Comparison of ENCODE assay signal across 8 cellular contexts in genomic region chr1:225428879-225429455, GRCh38. TPM values are rescaled to one million over a fixed set of nuclear protein-coding genes. Genes with fewer than 3 reads are reported as not detected.
A peak's percentile ranks its signal among the peaks of the same experiment; 100 is the strongest.
DNase-seq lines count a peak whose midpoint lies in the region; ATAC-seq, FAIRE-seq and TF ChIP-seq lines count a peak whose summit lies in the region.

No MANE protein-coding gene starts in this region.

- in situ Hi-C loops in ACHN (cut with HindIII; ENCODE audit: low pct_ligation_motif_present, low pct_unique_long_range_greater_than_20kb, low sequenced_read_pairs), result no loop called here

- ATAC-seq in heart left ventricle (no peak), Right ventricle myocardium inferior (no peak), psoas muscle (no peak), GM18870 (IDR thresholded peaks at IDR 0.05; ENCODE audit: unreplicated experiment) (no peak)

- H3K4me3 ChIP-seq in heart left ventricle, result peak overlapping the region; percentile 61 to 99 (median 86)
- peak overlapping the region; percentile 82 for H3K4me3 ChIP-seq in epithelial cell of esophagus (ENCODE audit: low read length)
- H3K4me3 ChIP-seq in psoas muscle, result peak overlapping the region; percentile 93

- no peaks in the 10 kb centered on the region for H3K36me3 ChIP-seq in heart left ventricle
- no peaks in the 10 kb centered on the region for H3K36me3 ChIP-seq in psoas muscle (ENCODE audit: insufficient read depth in 1 of 2, low read depth in 1 of 2)

- FAIRE-seq in RCC 7860 (lab: Jason Lieb, UNC), result peak; percentile 56

- DNase-seq in heart left ventricle, result no peak
- DNase-seq in Right ventricle myocardium inferior (ENCODE audit: missing footprints), result no peak
- DNase-seq in RCC 7860 (ENCODE audit: low spot score), result no peak
- DNase-seq in epithelial cell of esophagus (ENCODE audit: low read depth), result no peak
- DNase-seq in psoas muscle, result no peak
- DNase-seq in ACHN, result no peak
- DNase-seq in NCI-H128 (lab: John Stamatoyannopoulos, UW; ENCODE audit: unreplicated experiment), result no peak

- H3K27me3 ChIP-seq in heart left ventricle (no peaks in the 10 kb centered on the region), psoas muscle (ENCODE audit: insufficient read depth in 3 of 3, low read length in 2 of 3) (no peaks in the 10 kb centered on the region)

- 21 to 28% (median 23%) methylated on average over 7 of the region's 7 CpGs for WGBS in heart left ventricle, 4 donors
- WGBS in psoas muscle, 3 donors, result 17 to 22% (median 19%) methylated on average over 7 of the region's 7 CpGs

- peaks cover 0 to 40% (median 20%) of the 10 kb centered on the region in 12 donors for H3K4me1 ChIP-seq in heart left ventricle
- peaks cover 23% of the 10 kb centered on the region for H3K4me1 ChIP-seq in psoas muscle

- no peak for TF ChIP-seq POLR2A in heart left ventricle (IDR thresholded peaks at IDR 0.05)

- H3K9me3 ChIP-seq in heart left ventricle (peaks cover 0 to 7% (median 0%) of the 10 kb centered on the region in 12 donors), psoas muscle (no peaks in the 10 kb centered on the region)

- no peak for TF ChIP-seq CTCF in heart left ventricle (IDR thresholded peaks at IDR 0.05)
- TF ChIP-seq CTCF in epithelial cell of esophagus (IDR thresholded peaks at IDR 0.05; ENCODE audit: insufficient read depth, low read depth, low read length, missing control alignments), result no peak
- no peak for TF ChIP-seq CTCF in psoas muscle (IDR thresholded peaks at IDR 0.05)

- peak overlapping the region in 11 of 12 donors; percentile 72 to 97 (median 90) for H3K27ac ChIP-seq in heart left ventricle
- peak overlapping the region; percentile 79 for H3K27ac ChIP-seq in psoas muscle

- intact Hi-C loops in heart left ventricle (cut with DNase I), result no loop called here
- intact Hi-C loops in Right ventricle myocardium inferior (cut with DNase I), result no loop called here
- intact Hi-C loops in psoas muscle (cut with DNase I), result no loop called here

RNA-seq across cellular contexts. Expression of gene LBR, which starts 1.1 kb away (rescaled TPM):
- 10 to 100 TPM in 4 of 9 donors, 1 to 10 TPM in 5; 6.8 to 37.8 (median 9.7) TPM for total RNA-seq in heart left ventricle
- 1 to 10 TPM; 4.3 to 7.5 TPM for polyA plus RNA-seq in heart left ventricle
- total RNA-seq in Right ventricle myocardium inferior, result 19.0 TPM
- total RNA-seq in psoas muscle, result 10 to 100 TPM; 11.6 to 22.8 (median 15.8) TPM
- polyA plus RNA-seq in psoas muscle, result 10 to 100 TPM in 2 of 3 donors, 1 to 10 TPM in 1; 6.8 to 15.6 (median 10.6) TPM
